In the genomic region with DNA sequence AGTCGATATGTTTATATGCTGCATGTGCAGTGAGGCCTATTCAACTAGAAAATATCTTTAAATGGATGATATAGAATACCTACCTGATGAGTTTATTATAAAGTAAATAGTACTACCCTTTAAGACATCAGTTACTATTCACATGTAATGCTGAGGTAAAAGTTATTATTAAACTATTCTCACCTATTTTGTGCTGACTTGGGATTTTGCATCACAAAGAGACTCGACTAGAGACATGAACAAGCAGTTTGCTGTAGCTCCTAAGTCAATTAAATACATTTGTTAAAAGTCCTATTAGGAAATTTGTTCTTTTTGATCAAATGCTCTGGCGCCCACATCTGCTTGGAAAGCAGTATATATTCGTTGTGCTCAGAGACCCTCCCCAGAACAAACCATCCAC, we compare ENCODE assay signal across 24 cellular contexts.
A peak's percentile ranks its signal among the peaks of the same experiment; 100 is the strongest.
DNase-seq lines count a peak whose midpoint lies in the region; ATAC-seq, FAIRE-seq and TF ChIP-seq lines count a peak whose summit lies in the region.
"Had no signal": no experiment of that assay in that cellular context is flagged by ENCODE, and none has a peak within 500 bp of the region (broad histone marks: within the 10 kb centered on the region; RNA-seq: fewer than 3 reads in every experiment).

No MANE protein-coding gene starts in this region.

- no peak overlapping the region for H3K4me2 ChIP-seq in HepG2 (ENCODE audit: low read depth, low read length)
- H3K4me2 ChIP-seq in OCI-LY3 (ENCODE audit: low read length), result no peak overlapping the region

- no peaks in the 10 kb centered on the region for H3K36me3 ChIP-seq in HepG2 (replicated peaks in 1 of 2; ENCODE audit: control insufficient read depth in 1 of 2, insufficient read depth in 2 of 2, low read length in 2 of 2)
- H3K36me3 ChIP-seq in right lobe of liver, result no peaks in the 10 kb centered on the region
- no peaks in the 10 kb centered on the region for H3K36me3 ChIP-seq in OCI-LY3 (replicated peaks; ENCODE audit: low read depth, low read length)
- H3K36me3 ChIP-seq in WERI-Rb-1, result no peaks in the 10 kb centered on the region

- TF ChIP-seq RAD21 in HepG2 (CRISPR knock-in tag; IDR thresholded peaks at IDR 0.05), result no peak

- POLR2A ChIA-PET in HepG2 (lab: Yijun Ruan, JAX), result no interaction called here

- no peak overlapping the region for H3K4me3 ChIP-seq in HepG2 (replicated peaks in 1 of 3; ENCODE audit: insufficient read depth in 1 of 3, low read depth in 2 of 3, low read length in 3 of 3)
- H3K4me3 ChIP-seq in right lobe of liver, result no peak overlapping the region
- H3K4me3 ChIP-seq in OCI-LY3 (ENCODE audit: low read length), result no peak overlapping the region
- no peak overlapping the region for H3K4me3 ChIP-seq in WERI-Rb-1 (ENCODE audit: low read depth, low read length)

- FAIRE-seq in HepG2 (lab: Jason Lieb, UNC), result no peak

- no peak overlapping the region for H3K27ac ChIP-seq in HepG2 (ENCODE audit: extremely low read length, insufficient read depth, low read length)
- H3K27ac ChIP-seq in right lobe of liver, result no peak overlapping the region
- no peak overlapping the region for H3K27ac ChIP-seq in OCI-LY3 (ENCODE audit: low read length)
- H3K27ac ChIP-seq in WERI-Rb-1, result no peak overlapping the region
- H3K27ac ChIP-seq: RWPE1 had no signal

- no peaks in the 10 kb centered on the region for H4K20me1 ChIP-seq in HepG2 (ENCODE audit: insufficient read depth, low read length)
- no peaks in the 10 kb centered on the region for H4K20me1 ChIP-seq in OCI-LY3 (ENCODE audit: insufficient read depth, low read length)

- TF ChIP-seq EP300 in HepG2 (IDR thresholded peaks at IDR 0.05; ENCODE audit: low read depth in 2 of 2, low read length in 2 of 2) (no peak), HepG2 (CRISPR knock-in tag; IDR thresholded peaks at IDR 0.05; ENCODE audit: borderline replicate concordance) (no peak)

- no peak overlapping the region for H3K9ac ChIP-seq in HepG2 (ENCODE audit: insufficient read depth, low read depth, low read length)
- H3K9ac ChIP-seq in OCI-LY3 (ENCODE audit: low read length), result no peak overlapping the region

- ATAC-seq in HepG2 (no peak), right lobe of liver (no peak), HG03025 (IDR thresholded peaks at IDR 0.05; ENCODE audit: low FRiP score, unreplicated experiment) (peak; percentile 9)
- ATAC-seq: Panc1, T-helper 17 cell had no signal

- no peaks in the 10 kb centered on the region for H3K79me2 ChIP-seq in HepG2 (ENCODE audit: insufficient read depth, low read length)
- no peaks in the 10 kb centered on the region for H3K79me2 ChIP-seq in OCI-LY3 (ENCODE audit: low read length)

- TF ChIP-seq CTCF in HepG2 (CRISPR knock-in tag; IDR thresholded peaks at IDR 0.05) (no peak), right lobe of liver (IDR thresholded peaks at IDR 0.05) (no peak), OCI-LY3 (IDR thresholded peaks at IDR 0.05; ENCODE audit: low read depth, low read length) (no peak), WERI-Rb-1 (IDR thresholded peaks at IDR 0.05; ENCODE audit: low read depth, low read length) (no peak)

- DNase-seq in HepG2 (ENCODE audit: low spot score) (no peak), right lobe of liver (no peak), NCI-H82 treated with DMSO at 0.1 percent for 48 hours (lab: John Stamatoyannopoulos, UW; ENCODE audit: unreplicated experiment) (no peak), NCI-H345 (lab: John Stamatoyannopoulos, UW) (no peak), WERI-Rb-1 (no peak), COLO668 (lab: John Stamatoyannopoulos, UW; ENCODE audit: unreplicated experiment) (no peak)
- DNase-seq: 8988T, DMS153, DND-41, H7, Karpas-422, MV-4-11, NCI-H1105, NCI-H1436 treated with DMSO at 0.1 percent for 48 hours, NCI-H187 treated with DMSO at 0.1 percent for 48 hours, NCI-H2171 treated with DMSO at 0.1 percent for 48 hours, NCI-H446, NCI-H82, SW 1271, T-helper 17 cell had no signal

- BruUV-seq in HepG2 (replicated peaks; lab: Mats Ljungman, UMichigan), result no TSS peak

- 3% methylated on average over 4 of the region's 4 CpGs for WGBS in HepG2 (ENCODE audit: low lambda C conversion rate)
- WGBS in right lobe of liver (ENCODE audit: insufficient coverage, low coverage, low lambda C conversion rate, missing lambda C conversion rate), result 72% methylated on average over 4 of the region's 4 CpGs

- in situ Hi-C loops in HepG2 (cut with HindIII; ENCODE audit: extremely low pct_ligation_motif_present, low pct_unique_long_range_greater_than_20kb), result no loop called here

- H3K27me3 ChIP-seq in HepG2 (ENCODE audit: control insufficient read depth in 1 of 2, insufficient read depth in 2 of 2, low read length in 2 of 2) (no peaks in the 10 kb centered on the region), right lobe of liver (no peaks in the 10 kb centered on the region), OCI-LY3 (ENCODE audit: low read depth, low read length) (no peaks in the 10 kb centered on the region), WERI-Rb-1 (ENCODE audit: insufficient read depth, low read depth, severe bottlenecking) (no peaks in the 10 kb centered on the region)

- TF ChIP-seq POLR2A in HepG2 (IDR thresholded peaks at IDR 0.05; ENCODE audit: insufficient read depth in 1 of 2, low read depth in 2 of 2, low read length in 2 of 2), result no peak
- no peak for TF ChIP-seq POLR2A in right lobe of liver (IDR thresholded peaks at IDR 0.05)

- no peak overlapping the region for H2AFZ ChIP-seq in HepG2 (ENCODE audit: low read length)
- H2AFZ ChIP-seq in OCI-LY3 (ENCODE audit: low read depth, low read length), result 0 out of 2 replicates have a peak overlapping the region, but pooled peaks have one; percentile 21

- intact Hi-C loops in HepG2 (cut with micrococcal nuclease; ENCODE audit: unreplicated experiment) (no loop called here), right lobe of liver (cut with DNase I) (no loop called here)

- CTCF ChIA-PET in HepG2 (lab: Yijun Ruan, JAX; ENCODE audit: low intra/inter-chr PET ratio, low total read pairs), result no interaction called here

- H3K9me3 ChIP-seq in HepG2 (ENCODE audit: low read length), result no peaks in the 10 kb centered on the region
- no peaks in the 10 kb centered on the region for H3K9me3 ChIP-seq in right lobe of liver
- H3K9me3 ChIP-seq in OCI-LY3 (ENCODE audit: insufficient read depth, low read length), result no peaks in the 10 kb centered on the region
- no peaks in the 10 kb centered on the region for H3K9me3 ChIP-seq in WERI-Rb-1 (ENCODE audit: severe bottlenecking)

- H3K4me1 ChIP-seq in HepG2 (ENCODE audit: insufficient read depth, low read length) (no peaks in the 10 kb centered on the region), right lobe of liver (no peaks in the 10 kb centered on the region), OCI-LY3 (ENCODE audit: low read length) (no peaks in the 10 kb centered on the region)

TF ChIP-seq in HepG2, 621 proteins besides CTCF, POLR2A, EP300 and RAD21:
- no peak for TF ChIP-seq MATR3 (CRISPR knock-in tag; IDR thresholded peaks at IDR 0.05)
- TF ChIP-seq, protein P1, sequence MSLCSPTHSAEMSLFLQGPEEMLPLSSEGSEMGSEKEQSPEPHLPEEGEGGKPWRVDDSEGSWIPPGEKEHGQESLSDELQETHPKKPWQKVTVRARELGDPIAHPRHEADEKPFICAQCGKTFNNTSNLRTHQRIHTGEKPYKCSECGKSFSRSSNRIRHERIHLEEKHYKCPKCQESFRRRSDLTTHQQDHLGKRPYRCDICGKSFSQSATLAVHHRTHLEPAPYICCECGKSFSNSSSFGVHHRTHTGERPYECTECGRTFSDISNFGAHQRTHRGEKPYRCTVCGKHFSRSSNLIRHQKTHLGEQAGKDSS (CRISPR knock-in tag; IDR thresholded peaks at IDR 0.05; ENCODE audit: borderline replicate concordance, low read depth), result no peak
- TF ChIP-seq SCMH1 (CRISPR knock-in tag; IDR thresholded peaks at IDR 0.05; ENCODE audit: borderline replicate concordance), result no peak
- TF ChIP-seq MAFK (conservative IDR thresholded peaks at IDR 0.05 in 1 of 2, IDR thresholded peaks at IDR 0.05 in 1 of 2; ENCODE audit: low read length in 2 of 2), result peak; percentile 72 to 85
- TF ChIP-seq MAFF (IDR thresholded peaks at IDR 0.05; ENCODE audit: low read depth, low read length), result peak; percentile 80
- TF ChIP-seq NR2F6 (IDR thresholded peaks at IDR 0.05), result no peak
- TF ChIP-seq NR2F6 (CRISPR knock-in tag; IDR thresholded peaks at IDR 0.05), result no peak
